ENCODE assay signal across 9 cellular contexts in the genomic region with DNA sequence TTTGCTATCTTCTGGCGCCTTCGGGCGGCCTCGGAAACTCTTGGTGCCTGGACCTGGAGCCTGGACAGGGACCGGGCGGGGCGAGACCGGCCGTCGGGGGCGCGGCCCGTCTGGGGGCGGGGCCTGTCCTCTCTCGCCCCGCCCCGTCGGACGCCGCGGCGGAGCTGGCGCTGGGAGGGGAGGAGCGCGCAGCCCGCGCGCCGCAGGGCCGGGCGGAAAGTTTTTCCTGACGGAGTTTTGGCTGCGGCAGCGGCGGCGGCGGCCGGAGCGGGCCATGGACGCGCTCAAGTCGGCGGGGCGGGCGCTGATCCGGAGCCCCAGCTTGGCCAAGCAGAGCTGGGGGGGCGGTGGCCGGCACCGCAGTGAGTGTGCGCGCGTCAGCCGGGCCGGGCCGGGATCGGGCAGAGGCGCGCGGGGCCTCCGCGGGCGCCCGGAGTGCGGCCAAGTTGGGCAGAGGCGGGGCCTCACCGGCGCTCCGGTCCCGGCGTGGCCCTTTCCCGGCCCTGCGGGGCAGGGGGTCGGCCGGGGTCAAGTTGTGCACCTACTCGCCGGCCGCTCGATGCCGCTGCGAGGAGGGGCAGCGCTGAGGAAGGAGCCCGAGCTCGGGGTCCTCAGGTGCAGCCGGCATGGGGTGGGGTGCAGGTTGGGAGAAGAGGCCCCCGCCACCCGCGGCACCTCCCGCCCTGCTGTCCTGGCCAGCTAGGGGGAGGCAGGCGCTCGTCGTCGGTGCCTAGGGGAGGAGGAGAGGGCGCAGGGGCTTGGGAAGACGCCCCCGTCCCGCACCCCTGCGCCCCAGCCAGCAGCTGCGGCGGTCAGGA. TPM values are rescaled to one million over a fixed set of nuclear protein-coding genes. Genes with fewer than 3 reads are reported as not detected.
DNase-seq lines count a peak whose midpoint lies in the region; ATAC-seq and TF ChIP-seq lines count a peak whose summit lies in the region.
"Had no signal": no experiment of that assay in that cellular context is flagged by ENCODE, and none has a peak within 500 bp of the region (broad histone marks: within the 10 kb centered on the region; RNA-seq: fewer than 3 reads in every experiment).

A gene with protein sequence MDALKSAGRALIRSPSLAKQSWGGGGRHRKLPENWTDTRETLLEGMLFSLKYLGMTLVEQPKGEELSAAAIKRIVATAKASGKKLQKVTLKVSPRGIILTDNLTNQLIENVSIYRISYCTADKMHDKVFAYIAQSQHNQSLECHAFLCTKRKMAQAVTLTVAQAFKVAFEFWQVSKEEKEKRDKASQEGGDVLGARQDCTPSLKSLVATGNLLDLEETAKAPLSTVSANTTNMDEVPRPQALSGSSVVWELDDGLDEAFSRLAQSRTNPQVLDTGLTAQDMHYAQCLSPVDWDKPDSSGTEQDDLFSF (plus strand): TSS at position 182 of the 818 bp plus-strand sequence. CDS start 93 bp downstream, at position 275.

- peaks cover 6% of the 10 kb centered on the region for H3K4me1 Mint-ChIP-seq in mesothelial cell of epicardium

- peaks cover 3% of the 10 kb centered on the region for H3K27me3 Mint-ChIP-seq in mesothelial cell of epicardium (ENCODE audit: low read depth)

- H3K27ac Mint-ChIP-seq in mesothelial cell of epicardium = no peak within 1 kb of the TSS

- H3K9me3 Mint-ChIP-seq in mesothelial cell of epicardium = no peaks in the 10 kb centered on the region

- no peaks in the 10 kb centered on the region for H3K36me3 Mint-ChIP-seq in mesothelial cell of epicardium

- TF ChIP-seq CTCF in epithelial cell of esophagus (IDR thresholded peaks at IDR 0.05; ENCODE audit: insufficient read depth, low read depth, low read length, missing control alignments) (no peak), mesothelial cell of epicardium (IDR thresholded peaks at IDR 0.05; ENCODE audit: unreplicated experiment) (no peak)

- peak within 1 kb of the TSS; percentile 68 for H3K4me3 ChIP-seq in epithelial cell of esophagus (ENCODE audit: low read length)

- peak; percentile 59 for ATAC-seq in HG02884 (IDR thresholded peaks at IDR 0.05; ENCODE audit: unreplicated experiment)

- peak within 1 kb of the TSS; percentile 68 for H3K4me3 Mint-ChIP-seq in mesothelial cell of epicardium

- peak; percentile 9 for DNase-seq in NCI-H2029 (lab: John Stamatoyannopoulos, UW)
- DNase-seq in NCI-H2029 treated with DMSO at 0.1 percent for 48 hours (lab: John Stamatoyannopoulos, UW) = no peak
- peak; percentile 53 for DNase-seq in NOMO-1 treated with DMSO at 0.1 percent for 48 hours (lab: John Stamatoyannopoulos, UW; ENCODE audit: unreplicated experiment)
- DNase-seq in activated T-cell treated with anti-CD3 and anti-CD28 coated beads for 1 hour (ENCODE audit: low read depth) = peak; percentile 48
- DNase-seq in epithelial cell of esophagus (ENCODE audit: low read depth) = peak; percentile 79
- DNase-seq in mesothelial cell of epicardium (ENCODE audit: low spot score in 2 of 2, unreplicated experiment in 2 of 2) = peak; percentile 48 to 74
- peak; percentile 49 to 54 for DNase-seq in stimulated activated CD8-positive, alpha-beta memory T cell treated with anti-CD3 and anti-CD28 coated beads, Interleukin-15, amount 100 ng/mL, for 48 hours (ENCODE audit: low read depth in 2 of 2)
- DNase-seq: DND-41 had no signal

RNA-seq across cellular contexts. Expression of the gene that starts here (rescaled TPM):
- total RNA-seq in mesothelial cell of epicardium = 9.1 to 10.0 TPM (median 9.9 TPM) in 3 replicates
